Comparison of ENCODE assay signal across 20 cellular contexts in the genomic region with DNA sequence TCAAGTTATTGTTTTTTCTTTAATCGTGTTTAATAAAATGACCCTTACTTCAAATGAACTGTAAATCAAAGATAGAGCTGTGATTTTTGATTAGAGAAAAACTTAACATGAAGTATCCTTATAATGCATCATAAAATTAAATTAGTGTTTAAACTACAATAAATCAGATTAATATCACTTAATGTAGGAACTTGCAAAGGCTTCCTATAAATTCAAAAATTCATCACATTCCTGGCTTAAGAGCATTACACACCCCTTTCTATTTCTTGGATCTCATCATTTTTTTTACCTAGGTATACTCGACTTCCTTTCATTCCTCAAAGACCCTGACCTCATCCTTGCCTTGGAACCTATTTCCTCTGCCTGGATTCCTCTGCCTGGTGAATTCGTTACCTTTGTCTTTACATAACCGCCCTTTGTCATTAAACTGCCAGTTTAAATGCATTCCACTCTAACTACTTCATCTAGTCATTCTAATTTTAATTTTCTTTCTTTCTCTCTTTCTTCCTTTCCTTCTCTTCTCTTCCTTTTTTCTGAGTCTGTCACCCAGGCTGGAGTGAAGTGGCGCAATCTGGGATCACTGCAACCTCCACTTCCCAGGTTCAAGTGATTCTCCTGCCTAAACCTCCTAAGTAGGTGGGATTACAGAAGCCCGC.
DNase-seq lines count a peak whose midpoint lies in the region; ATAC-seq and TF ChIP-seq lines count a peak whose summit lies in the region.
"Had no signal": no experiment of that assay in that cellular context is flagged by ENCODE, and none has a peak within 500 bp of the region (broad histone marks: within the 10 kb centered on the region; RNA-seq: fewer than 3 reads in every experiment).

No MANE protein-coding gene starts in this region.

- H3K27me3 Mint-ChIP-seq in GM23338 (ENCODE audit: insufficient read depth, low read depth, poor library complexity) (no peaks in the 10 kb centered on the region), mesothelial cell of epicardium (ENCODE audit: low read depth) (no peaks in the 10 kb centered on the region)
- H3K27me3 Mint-ChIP-seq: CD4-positive, CD25-positive, alpha-beta regulatory T cell had no signal

- H3K27ac Mint-ChIP-seq in GM23338, result peak overlapping the region; percentile 85
- peak overlapping the region; percentile 21 for H3K27ac Mint-ChIP-seq in mesothelial cell of epicardium
- H3K27ac Mint-ChIP-seq: CD4-positive, CD25-positive, alpha-beta regulatory T cell had no signal

- DNase-seq in GM23338 (ENCODE audit: low spot score) (peak; percentile 92), NT2/D1 (ENCODE audit: low read depth, low spot score) (peak; percentile 22), iPS DF 19.7 (ENCODE audit: low read depth, low spot score) (peak; percentile 95), mesothelial cell of epicardium (ENCODE audit: low spot score in 2 of 2, unreplicated experiment in 2 of 2) (no peak), T1000 (lab: John Stamatoyannopoulos, UW) (no peak)
- DNase-seq: BE2C; CD4-positive, CD25-positive, alpha-beta regulatory T cell; COR-L47; GM23248; IMR-90; NCI-H1417 treated with DMSO at 0.1 percent for 48 hours; NCI-H187 treated with DMSO at 0.1 percent for 48 hours; NCI-H226; NCI-H524; NCI-H82; SIG-M5 had no signal

- H3K4me1 ChIP-seq in GM23338 (ENCODE audit: insufficient read depth) (peaks cover 19% of the 10 kb centered on the region), NT2/D1 (ENCODE audit: insufficient read depth, insufficient read length) (no peaks in the 10 kb centered on the region)

- no peaks in the 10 kb centered on the region for H3K79me2 ChIP-seq in GM23338 (replicated peaks; ENCODE audit: insufficient read depth)

- peaks cover 37% of the 10 kb centered on the region for H3K4me1 Mint-ChIP-seq in GM23338
- peaks cover 23% of the 10 kb centered on the region for H3K4me1 Mint-ChIP-seq in mesothelial cell of epicardium
- H3K4me1 Mint-ChIP-seq: CD4-positive, CD25-positive, alpha-beta regulatory T cell had no signal

- H3K4me3 ChIP-seq in GM23338 (no peak overlapping the region), NT2/D1 (ENCODE audit: insufficient read length, low read depth) (no peak overlapping the region)
- H3K4me3 ChIP-seq: GM12878, GM23248 had no signal

- H3K9ac ChIP-seq in NT2/D1 (ENCODE audit: insufficient read length, low read depth), result no peak overlapping the region
- H3K9ac ChIP-seq: GM23248 had no signal

- H3K36me3 Mint-ChIP-seq in GM23338 (ENCODE audit: low read depth) (peaks cover 32% of the 10 kb centered on the region), mesothelial cell of epicardium (peaks cover 2% of the 10 kb centered on the region)
- H3K36me3 Mint-ChIP-seq: CD4-positive, CD25-positive, alpha-beta regulatory T cell had no signal

- H2AFZ ChIP-seq in GM23338, result no peak overlapping the region
- H2AFZ ChIP-seq: GM23248 had no signal

- H3K27me3 ChIP-seq in GM23338 (ENCODE audit: insufficient read depth) (no peaks in the 10 kb centered on the region), NT2/D1 (ENCODE audit: insufficient read depth, insufficient read length) (no peaks in the 10 kb centered on the region)
- H3K27me3 ChIP-seq: BE2C had no signal

- H3F3A ChIP-seq in GM23338 (replicated peaks; ENCODE audit: low read depth), result 0 out of 2 replicates have a peak, but pooled peaks cover 7% of the 10 kb centered on the region

- peak overlapping the region; percentile 95 for H3K27ac ChIP-seq in GM23338 (ENCODE audit: low read depth)
- H3K27ac ChIP-seq: GM23248, RWPE1 had no signal

- H4K20me1 ChIP-seq in GM23338 (replicated peaks; ENCODE audit: insufficient read depth), result no peaks in the 10 kb centered on the region

- H3K4me3 Mint-ChIP-seq in GM23338, result no peak overlapping the region
- H3K4me3 Mint-ChIP-seq in mesothelial cell of epicardium, result no peak overlapping the region
- H3K4me3 Mint-ChIP-seq: CD4-positive, CD25-positive, alpha-beta regulatory T cell had no signal

- no peaks in the 10 kb centered on the region for H3K9me2 ChIP-seq in GM23338 (ENCODE audit: insufficient read depth)

- ATAC-seq in GM23338 (peak; percentile 99), HG02852 (IDR thresholded peaks at IDR 0.05; ENCODE audit: unreplicated experiment) (no peak), HG02763 (IDR thresholded peaks at IDR 0.05; ENCODE audit: unreplicated experiment) (no peak)
- ATAC-seq: GM12878 had no signal

- peak overlapping the region; percentile 3 for H3K4me2 ChIP-seq in GM23338

- H3K9me3 Mint-ChIP-seq in GM23338, result peaks cover 13% of the 10 kb centered on the region
- peaks cover 13% of the 10 kb centered on the region for H3K9me3 Mint-ChIP-seq in mesothelial cell of epicardium

- TF ChIP-seq CTCF in GM23338 (conservative IDR thresholded peaks at IDR 0.05; ENCODE audit: low read depth in 2 of 2), result no peak
- no peak for TF ChIP-seq CTCF in mesothelial cell of epicardium (IDR thresholded peaks at IDR 0.05; ENCODE audit: unreplicated experiment)

- H3K36me3 ChIP-seq in GM23338 (ENCODE audit: insufficient read depth), result no peaks in the 10 kb centered on the region
- no peaks in the 10 kb centered on the region for H3K36me3 ChIP-seq in NT2/D1 (ENCODE audit: insufficient read depth, insufficient read length, low read length)
- H3K36me3 ChIP-seq: BE2C had no signal

- H3K9me3 ChIP-seq in NT2/D1 (ENCODE audit: insufficient read depth, low read length), result peaks cover 15% of the 10 kb centered on the region
- H3K9me3 ChIP-seq: BE2C had no signal

TF ChIP-seq in GM23338, 12 proteins besides CTCF, POLR2A, EP300 and RAD21 (continues in another document):
- TF ChIP-seq, protein P1, sequence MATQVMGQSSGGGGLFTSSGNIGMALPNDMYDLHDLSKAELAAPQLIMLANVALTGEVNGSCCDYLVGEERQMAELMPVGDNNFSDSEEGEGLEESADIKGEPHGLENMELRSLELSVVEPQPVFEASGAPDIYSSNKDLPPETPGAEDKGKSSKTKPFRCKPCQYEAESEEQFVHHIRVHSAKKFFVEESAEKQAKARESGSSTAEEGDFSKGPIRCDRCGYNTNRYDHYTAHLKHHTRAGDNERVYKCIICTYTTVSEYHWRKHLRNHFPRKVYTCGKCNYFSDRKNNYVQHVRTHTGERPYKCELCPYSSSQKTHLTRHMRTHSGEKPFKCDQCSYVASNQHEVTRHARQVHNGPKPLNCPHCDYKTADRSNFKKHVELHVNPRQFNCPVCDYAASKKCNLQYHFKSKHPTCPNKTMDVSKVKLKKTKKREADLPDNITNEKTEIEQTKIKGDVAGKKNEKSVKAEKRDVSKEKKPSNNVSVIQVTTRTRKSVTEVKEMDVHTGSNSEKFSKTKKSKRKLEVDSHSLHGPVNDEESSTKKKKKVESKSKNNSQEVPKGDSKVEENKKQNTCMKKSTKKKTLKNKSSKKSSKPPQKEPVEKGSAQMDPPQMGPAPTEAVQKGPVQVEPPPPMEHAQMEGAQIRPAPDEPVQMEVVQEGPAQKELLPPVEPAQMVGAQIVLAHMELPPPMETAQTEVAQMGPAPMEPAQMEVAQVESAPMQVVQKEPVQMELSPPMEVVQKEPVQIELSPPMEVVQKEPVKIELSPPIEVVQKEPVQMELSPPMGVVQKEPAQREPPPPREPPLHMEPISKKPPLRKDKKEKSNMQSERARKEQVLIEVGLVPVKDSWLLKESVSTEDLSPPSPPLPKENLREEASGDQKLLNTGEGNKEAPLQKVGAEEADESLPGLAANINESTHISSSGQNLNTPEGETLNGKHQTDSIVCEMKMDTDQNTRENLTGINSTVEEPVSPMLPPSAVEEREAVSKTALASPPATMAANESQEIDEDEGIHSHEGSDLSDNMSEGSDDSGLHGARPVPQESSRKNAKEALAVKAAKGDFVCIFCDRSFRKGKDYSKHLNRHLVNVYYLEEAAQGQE (IDR thresholded peaks at IDR 0.05; ENCODE audit: unreplicated experiment), result no peak
- no peak for TF ChIP-seq POLR2AphosphoS5 (IDR thresholded peaks at IDR 0.05; ENCODE audit: low read depth)
- no peak for TF ChIP-seq STAT1 (IDR thresholded peaks at IDR 0.05; ENCODE audit: unreplicated experiment)
- no peak for TF ChIP-seq CREB1 (CRISPR knock-in tag; IDR thresholded peaks at IDR 0.05; ENCODE audit: low read depth)

Comparison
In these comparisons a context has a peak if more than half of its experiments do, and no peak if none do; other contexts are left out.
1. DNase-seq: peak in GM23338 (single experiment), NT2/D1 (single experiment) and iPS DF 19.7 (single experiment); none in mesothelial cell of epicardium (0 of 2) and T1000 (single experiment).